ENCODE assay signal across 17 cellular contexts in the genomic region with DNA sequence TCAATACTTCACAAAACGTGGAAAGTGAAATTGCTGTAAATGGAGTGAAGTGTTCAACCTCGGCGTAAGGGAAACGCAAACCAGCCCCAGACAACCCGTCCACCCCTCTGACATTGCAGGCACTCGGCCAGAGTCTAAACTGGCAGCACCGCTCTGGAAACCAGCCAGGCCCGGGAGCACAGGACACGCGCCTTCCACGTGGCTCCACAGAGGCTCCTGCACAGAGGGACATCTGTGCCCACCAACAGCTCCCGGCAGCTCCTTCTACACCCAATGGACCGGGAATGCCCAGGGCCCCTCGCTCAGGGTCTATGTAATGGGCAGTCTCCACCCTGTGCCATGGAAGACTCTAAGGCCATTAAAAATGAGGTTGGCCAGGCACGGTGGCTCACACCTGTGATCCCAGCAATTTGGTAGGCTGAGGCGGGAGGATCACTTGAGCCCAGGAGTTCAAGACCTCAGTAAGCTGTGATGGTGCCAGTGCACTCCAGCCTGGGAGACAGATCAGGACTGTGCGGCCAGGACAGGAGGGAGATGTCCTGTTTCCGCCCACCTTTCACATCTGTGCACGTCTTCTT. TPM values are rescaled to one million over a fixed set of nuclear protein-coding genes. Genes with fewer than 3 reads are reported as not detected.
DNase-seq lines count a peak whose midpoint lies in the region; ATAC-seq and TF ChIP-seq lines count a peak whose summit lies in the region.
"Had no signal": no experiment of that assay in that cellular context is flagged by ENCODE, and none has a peak within 500 bp of the region (broad histone marks: within the 10 kb centered on the region; RNA-seq: fewer than 3 reads in every experiment).

No MANE protein-coding gene starts in this region.

- DNase-seq in SHP77 (lab: John Stamatoyannopoulos, UW) = peak; percentile 25 to 75
- no peak for DNase-seq in SHP77 treated with DMSO at 0.1 percent for 48 hours (lab: John Stamatoyannopoulos, UW)
- DNase-seq in left ventricle myocardium superior = peak; percentile 90
- DNase-seq in stomach = peak; percentile 89
- no peak for DNase-seq in ACHN
- DNase-seq in GOT3 (lab: John Stamatoyannopoulos, UW) = no peak
- DNase-seq: activated CD8-positive, alpha-beta memory T cell treated with anti-CD3 and anti-CD28 coated beads for 24 hours; CD4-positive, CD25-positive, alpha-beta regulatory T cell; H7; MM.1S; stimulated activated CD4-positive, alpha-beta T cell treated with anti-CD3 and anti-CD28 coated beads, Interleukin-4, amount 100 ng/mL, for 24 hours had no signal

- TF ChIP-seq POLR2A in stomach (IDR thresholded peaks at IDR 0.05) = no peak

- peak; percentile 66 for ATAC-seq in left ventricle myocardium superior
- no peak for ATAC-seq in GM19452 (IDR thresholded peaks at IDR 0.05; ENCODE audit: unreplicated experiment)
- ATAC-seq: activated T-helper 17 cell treated with anti-CD3 and anti-CD28 coated beads, Interleukin-2, amount 50 U/mL, for 72 hours; gastroesophageal sphincter had no signal

- no peak for TF ChIP-seq EP300 in stomach (IDR thresholded peaks at IDR 0.05)

- H3K4me3 ChIP-seq in stomach = no peak overlapping the region
- H3K4me3 ChIP-seq: gastroesophageal sphincter, upper lobe of left lung had no signal

- intact Hi-C loops in left ventricle myocardium superior (cut with micrococcal nuclease) (no loop called here), stomach (cut with DNase I; ENCODE audit: low total_unique reads) (no loop called here)

- no peaks in the 10 kb centered on the region for H3K9me3 ChIP-seq in stomach
- H3K9me3 ChIP-seq: gastroesophageal sphincter, upper lobe of left lung had no signal

- 51 to 71% (median 58%) methylated on average over 17 to 19 of the region's 19 CpGs for WGBS in stomach, 5 donors

- H3K27ac ChIP-seq in VCaP (peak overlapping the region; percentile 67), stomach (peak overlapping the region in 1 of 5 donors; percentile 7)
- H3K27ac ChIP-seq: gastroesophageal sphincter, upper lobe of left lung had no signal

- peaks cover 12 to 31% (median 22%) of the 10 kb centered on the region in 4 donors for H3K4me1 ChIP-seq in stomach

- H3K27me3 ChIP-seq in stomach = peaks cover 0 to 14% (median 4%) of the 10 kb centered on the region in 3 donors
- H3K27me3 ChIP-seq: upper lobe of left lung had no signal

- in situ Hi-C loops in ACHN (cut with HindIII; ENCODE audit: low pct_ligation_motif_present, low pct_unique_long_range_greater_than_20kb, low sequenced_read_pairs) = loop anchor here (25.0 kb wide), 1 partner anchor 285 kb away; the partner anchor contains the start of genes ABHD16B and TPD52L2

- peaks cover 0 to 4% (median 3%) of the 10 kb centered on the region in 4 donors for H3K36me3 ChIP-seq in stomach

- TF ChIP-seq CTCF in VCaP (conservative IDR thresholded peaks at IDR 0.05) (no peak), stomach (IDR thresholded peaks at IDR 0.05) (no peak)

RNA-seq across cellular contexts. Expression of gene HELZ2, which starts 3.4 kb away (rescaled TPM):
- 13.2 TPM for total RNA-seq in left ventricle myocardium superior
- 10 to 100 TPM; 27.4 to 95.5 (median 41.2) TPM for total RNA-seq in stomach
- 1 to 10 TPM; 4.4 to 7.3 (median 6.9) TPM for polyA plus RNA-seq in stomach

RNA-seq across cellular contexts. Expression of gene FNDC11, which starts 23.4 kb away (rescaled TPM):
- total RNA-seq in left ventricle myocardium superior = 0.15 TPM
- 1 to 10 TPM in 1 of 5 donors, under 1 TPM in 1, not detected in 3; 0.55 to 1.2 TPM for total RNA-seq in stomach
- polyA plus RNA-seq in stomach = 1 to 10 TPM in 1 of 3 donors, under 1 TPM in 2; 0.25 to 3.1 (median 0.50) TPM

RNA-seq across cellular contexts. Expression of gene SRMS, which starts 29.9 kb away (rescaled TPM):
- not detected for total RNA-seq in left ventricle myocardium superior
- 1 to 10 TPM in 1 of 5 donors, under 1 TPM in 1, not detected in 3; 0.87 to 3.5 TPM for total RNA-seq in stomach
- 1 to 10 TPM in 1 of 3 donors, not detected in 2; 2.1 TPM for polyA plus RNA-seq in stomach
- total RNA-seq: activated T-helper 17 cell treated with anti-CD3 and anti-CD28 coated beads, Interleukin-2, amount 50 U/mL, for 72 hours; CD4-positive, CD25-positive, alpha-beta regulatory T cell; endothelial cell of umbilical vein; gastroesophageal sphincter; upper lobe of left lung had no signal
- polyA plus RNA-seq: CD4-positive, CD25-positive, alpha-beta regulatory T cell; endothelial cell of umbilical vein had no signal

RNA-seq across cellular contexts. Expression of gene PTK6, which starts 40.2 kb away (rescaled TPM):
- not detected for total RNA-seq in left ventricle myocardium superior
- total RNA-seq in stomach = 10 to 100 TPM; 10.3 to 98.5 (median 22.2) TPM
- polyA plus RNA-seq in stomach = 10 to 100 TPM in 2 of 3 donors, 1 to 10 TPM in 1; 7.7 to 32.5 (median 23.6) TPM
- polyA plus RNA-seq: endothelial cell of umbilical vein had no signal

RNA-seq across cellular contexts. Expression of gene GMEB2, which starts 49.5 kb away (rescaled TPM):
- total RNA-seq in left ventricle myocardium superior (5.9 TPM), stomach (10 to 100 TPM in 2 of 5 donors, 1 to 10 TPM in 3; 1.8 to 20.4 (median 8.3) TPM)
- polyA plus RNA-seq in stomach = 1 to 10 TPM; 5.4 to 7.5 (median 7.4) TPM

Comparison
In these comparisons a context has a peak if more than half of its experiments do, and no peak if none do; other contexts are left out.
1. DNase-seq: peak in SHP77 (2 of 2), left ventricle myocardium superior (single experiment) and stomach (single experiment); none in SHP77 treated with DMSO at 0.1 percent for 48 hours (single experiment), ACHN (single experiment) and GOT3 (single experiment).